Comparison of ENCODE assay signal across 16 cellular contexts in the genomic region with DNA sequence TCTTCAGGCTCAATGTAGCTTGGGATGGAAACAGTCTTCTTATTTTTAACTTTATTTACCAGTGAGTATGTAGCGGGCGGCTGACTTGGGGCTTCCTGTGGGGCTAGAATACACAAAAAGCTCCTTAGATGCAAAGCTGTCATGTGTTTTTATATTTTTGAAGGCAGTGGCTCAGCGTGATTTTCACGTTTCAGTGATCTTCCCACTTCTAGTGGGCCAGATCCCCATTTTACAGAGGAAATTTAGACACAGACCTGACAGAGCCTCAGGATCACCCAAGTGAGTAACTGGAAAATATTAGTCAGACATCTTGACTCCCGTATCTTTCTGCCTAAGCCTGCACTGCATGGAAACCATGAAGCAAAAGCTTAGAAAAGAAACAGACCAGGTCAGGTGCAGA. TPM values are rescaled to one million over a fixed set of nuclear protein-coding genes. Genes with fewer than 3 reads are reported as not detected.
DNase-seq lines count a peak whose midpoint lies in the region; ATAC-seq and TF ChIP-seq lines count a peak whose summit lies in the region.
"Had no signal": no experiment of that assay in that cellular context is flagged by ENCODE, and none has a peak within 500 bp of the region (broad histone marks: within the 10 kb centered on the region; RNA-seq: fewer than 3 reads in every experiment).

No MANE protein-coding gene starts in this region.

- peaks cover 18% of the 10 kb centered on the region for H3K4me1 ChIP-seq in OCI-LY3 (ENCODE audit: low read length)
- no peaks in the 10 kb centered on the region for H3K4me1 ChIP-seq in lower lobe of right lung
- H3K4me1 ChIP-seq: A549, ascending aorta had no signal

- no peaks in the 10 kb centered on the region for H3K27me3 Mint-ChIP-seq in natural killer cell (ENCODE audit: low read depth in 2 of 2)
- H3K27me3 Mint-ChIP-seq in natural killer cell treated with Interleukin-12 subunit alpha and Interleukin-12 subunit beta and Interleukin-15 and Interleukin-18, amount 100 ng/mL, for 72 hours: no peaks in the 10 kb centered on the region

- H3K9me3 ChIP-seq in OCI-LY3 (ENCODE audit: insufficient read depth, low read length) (no peaks in the 10 kb centered on the region), lower lobe of right lung (no peaks in the 10 kb centered on the region)
- H3K9me3 ChIP-seq: ascending aorta had no signal

- peak overlapping the region; percentile 36 for H3K4me2 ChIP-seq in OCI-LY3 (ENCODE audit: low read length)
- H3K4me2 ChIP-seq: A549 had no signal

- H3K9ac ChIP-seq in OCI-LY3 (ENCODE audit: low read length): no peak overlapping the region

- H3K27ac Mint-ChIP-seq in natural killer cell: peak overlapping the region; percentile 77 to 84
- H3K27ac Mint-ChIP-seq in natural killer cell treated with Interleukin-12 subunit alpha and Interleukin-12 subunit beta and Interleukin-15 and Interleukin-18, amount 100 ng/mL, for 72 hours: peak overlapping the region in 1 of 2 donors; percentile 69

- H3K27ac ChIP-seq in OCI-LY3 (ENCODE audit: low read length) (peak overlapping the region; percentile 39), lower lobe of right lung (no peak overlapping the region)
- H3K27ac ChIP-seq: A549, ascending aorta, SK-N-MC had no signal

- DNase-seq in natural killer cell: no peak
- no peak for DNase-seq in natural killer cell treated with Interleukin-12 subunit alpha and Interleukin-12 subunit beta and Interleukin-15 and Interleukin-18, amount 100 ng/mL, for 72 hours (ENCODE audit: low spot score)
- DNase-seq in lower lobe of right lung: peak; percentile 4
- DNase-seq in NCI-H526 (lab: John Stamatoyannopoulos, UW): no peak
- no peak for DNase-seq in NCI-H2081 (lab: John Stamatoyannopoulos, UW)
- DNase-seq in erythroblast (lab: John Stamatoyannopoulos, UW): no peak
- DNase-seq: activated effector memory CD4-positive, alpha-beta T cell treated with anti-CD3 and anti-CD28 coated beads, Interleukin-2, amount 50 U/mL, for 16 hours; NCI-H1092; NCI-H2171 had no signal

- no peak for TF ChIP-seq CTCF in natural killer cell (IDR thresholded peaks at IDR 0.05)
- no peak for TF ChIP-seq CTCF in OCI-LY3 (IDR thresholded peaks at IDR 0.05; ENCODE audit: low read depth, low read length)
- TF ChIP-seq CTCF in lower lobe of right lung (IDR thresholded peaks at IDR 0.05): no peak

- H3K4me3 ChIP-seq in OCI-LY3 (ENCODE audit: low read length) (no peak overlapping the region), lower lobe of right lung (no peak overlapping the region)
- H3K4me3 ChIP-seq: A549, ascending aorta, SK-N-MC had no signal

- no peak overlapping the region for H3K4me3 Mint-ChIP-seq in natural killer cell
- H3K4me3 Mint-ChIP-seq in natural killer cell treated with Interleukin-12 subunit alpha and Interleukin-12 subunit beta and Interleukin-15 and Interleukin-18, amount 100 ng/mL, for 72 hours: no peak overlapping the region

- H4K20me1 ChIP-seq in OCI-LY3 (ENCODE audit: insufficient read depth, low read length): no peaks in the 10 kb centered on the region

- H3K36me3 Mint-ChIP-seq in natural killer cell: no peaks in the 10 kb centered on the region
- no peaks in the 10 kb centered on the region for H3K36me3 Mint-ChIP-seq in natural killer cell treated with Interleukin-12 subunit alpha and Interleukin-12 subunit beta and Interleukin-15 and Interleukin-18, amount 100 ng/mL, for 72 hours

- H3K4me1 Mint-ChIP-seq in natural killer cell: peaks cover 11 to 41% of the 10 kb centered on the region in 2 donors
- peaks cover 0 to 10% of the 10 kb centered on the region in 2 donors for H3K4me1 Mint-ChIP-seq in natural killer cell treated with Interleukin-12 subunit alpha and Interleukin-12 subunit beta and Interleukin-15 and Interleukin-18, amount 100 ng/mL, for 72 hours (ENCODE audit: low read depth in 2 of 2)

- intact Hi-C loops in natural killer cell (cut with micrococcal nuclease) (no loop called here), lower lobe of right lung (cut with DNase I) (no loop called here)

- ATAC-seq in natural killer cell (peak in 1 of 3 donors; percentile 40), lower lobe of right lung (no peak), HG03039 (IDR thresholded peaks at IDR 0.05; ENCODE audit: unreplicated experiment) (no peak)
- no peak for ATAC-seq in natural killer cell treated with Interleukin-12 subunit alpha and Interleukin-12 subunit beta and Interleukin-15 and Interleukin-18, amount 100 ng/mL, for 72 hours
- ATAC-seq: A549 had no signal

- H3K79me2 ChIP-seq in OCI-LY3 (ENCODE audit: low read length): no peaks in the 10 kb centered on the region

- H2AFZ ChIP-seq in OCI-LY3 (ENCODE audit: low read depth, low read length): 0 out of 2 replicates have a peak overlapping the region, but pooled peaks have one; percentile 3

- no peak for TF ChIP-seq POLR2A in erythroblast (IDR thresholded peaks at IDR 0.05; ENCODE audit: low read length)

- H3K36me3 ChIP-seq in OCI-LY3 (replicated peaks; ENCODE audit: low read depth, low read length) (no peaks in the 10 kb centered on the region), lower lobe of right lung (peaks cover 37% of the 10 kb centered on the region)

- H3K27me3 ChIP-seq in OCI-LY3 (ENCODE audit: low read depth, low read length): no peaks in the 10 kb centered on the region
- H3K27me3 ChIP-seq in lower lobe of right lung (ENCODE audit: low read depth): no peaks in the 10 kb centered on the region
- H3K27me3 ChIP-seq: ascending aorta had no signal

- H3K9me3 Mint-ChIP-seq in natural killer cell: no peaks in the 10 kb centered on the region
- no peaks in the 10 kb centered on the region for H3K9me3 Mint-ChIP-seq in natural killer cell treated with Interleukin-12 subunit alpha and Interleukin-12 subunit beta and Interleukin-15 and Interleukin-18, amount 100 ng/mL, for 72 hours

RNA-seq across cellular contexts. Expression of a gene that starts 19.2 kb away (rescaled TPM):
- total RNA-seq in natural killer cell (1 to 10 TPM; 5.1 to 7.9 (median 6.1) TPM), lower lobe of right lung (8.7 TPM)
- 10 to 100 TPM in 1 of 2 donors, 1 to 10 TPM in 1; 9.8 to 19.7 TPM for total RNA-seq in natural killer cell treated with Interleukin-12 subunit alpha and Interleukin-12 subunit beta and Interleukin-15 and Interleukin-18, amount 100 ng/mL, for 72 hours

RNA-seq across cellular contexts. Expression of a gene that starts 23.8 kb away (rescaled TPM):
- total RNA-seq in natural killer cell (1 to 10 TPM; 3.9 to 10.0 (median 8.0) TPM), lower lobe of right lung (35.5 TPM)
- total RNA-seq in natural killer cell treated with Interleukin-12 subunit alpha and Interleukin-12 subunit beta and Interleukin-15 and Interleukin-18, amount 100 ng/mL, for 72 hours: under 1 TPM in 1 of 2 donors, not detected in 1; 0.17 TPM
- total RNA-seq: epithelial cell of proximal tubule, osteoblast had no signal

Comparison
In these comparisons a context has a peak if more than half of its experiments do, and no peak if none do; other contexts are left out.
1. RNA of a gene that starts 23.8 kb away (total RNA-seq): 35.5 TPM in lower lobe of right lung (single experiment) and 3.9 to 10.0 TPM in natural killer cell; 0.17 TPM in natural killer cell treated with Interleukin-12 subunit alpha and Interleukin-12 subunit beta and Interleukin-15 and Interleukin-18, amount 100 ng/mL, for 72 hours; every median in the first group is over 4 times any median in the second.